In the genomic region with DNA sequence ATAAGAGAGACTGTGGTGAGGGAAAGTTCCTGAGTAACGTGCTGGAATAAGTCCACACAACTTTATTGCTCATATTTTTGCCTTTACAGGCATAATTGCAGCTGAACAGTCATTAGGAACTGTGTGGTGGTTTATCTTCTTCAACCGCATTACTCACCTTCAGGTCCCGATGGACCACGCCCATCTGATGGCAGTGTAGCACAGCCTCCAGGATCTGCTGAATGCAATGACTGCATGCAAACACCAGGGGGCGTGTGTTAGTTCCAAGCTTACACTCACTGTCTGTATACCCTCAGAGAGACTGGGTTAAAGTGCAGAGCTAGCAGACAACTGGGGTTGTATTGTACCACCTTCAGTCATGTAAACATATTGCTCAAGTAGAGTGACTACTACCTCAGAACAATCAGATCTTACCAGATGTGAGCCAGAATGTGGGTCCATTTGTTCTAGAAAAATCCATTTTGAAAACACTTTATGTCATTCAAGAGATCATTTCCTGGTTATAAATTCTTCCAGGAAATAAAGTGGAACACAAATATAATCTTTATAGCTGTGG, we compare ENCODE assay signal across 1 cellular context.
TF ChIP-seq lines count a peak whose summit lies in the region.

No MANE protein-coding gene starts in this region.

TF ChIP-seq in HepG2, 621 proteins besides CTCF, POLR2A, EP300 and RAD21 (continued from another document and continues in another):
- TF ChIP-seq ZNF782 (CRISPR knock-in tag; IDR thresholded peaks at IDR 0.05; ENCODE audit: borderline replicate concordance) (no peak), ZNF644 (CRISPR knock-in tag; IDR thresholded peaks at IDR 0.05; ENCODE audit: low read depth) (peak; percentile 76; the same call in 1 of the 2 replicates), RARG (CRISPR knock-in tag; IDR thresholded peaks at IDR 0.05; ENCODE audit: low read depth) (no peak), REPIN1 (CRISPR knock-in tag; IDR thresholded peaks at IDR 0.05; ENCODE audit: borderline replicate concordance, low read depth) (peak; percentile 96), FOSL1 (CRISPR knock-in tag; IDR thresholded peaks at IDR 0.05; ENCODE audit: borderline replicate concordance) (no peak), KAT8 (CRISPR knock-in tag; IDR thresholded peaks at IDR 0.05) (peak; percentile 76), ZSCAN22 (CRISPR knock-in tag; IDR thresholded peaks at IDR 0.05) (no peak), NFATC3 (CRISPR knock-in tag; IDR thresholded peaks at IDR 0.05) (0 out of 2 replicates have a peak, but pooled peaks have one; percentile 32), MAFF (IDR thresholded peaks at IDR 0.05; ENCODE audit: low read depth, low read length) (peak; percentile 71), ZNF598 (CRISPR knock-in tag; IDR thresholded peaks at IDR 0.05; ENCODE audit: borderline replicate concordance) (no peak), U2AF2 (IDR thresholded peaks at IDR 0.05; ENCODE audit: low read depth, low read length) (no peak), KMT2A (CRISPR knock-in tag; IDR thresholded peaks at IDR 0.05) (peak; percentile 66; the same call in 1 of the 2 replicates), TEAD3 (CRISPR knock-in tag; optimal IDR thresholded peaks at IDR 0.05; ENCODE audit: borderline replicate concordance) (peak; percentile 69), NCOR1 (IDR thresholded peaks at IDR 0.05; ENCODE audit: borderline replicate concordance, low read length) (peak; percentile 65; the same call in 1 of the 2 replicates), CBFB (CRISPR knock-in tag; IDR thresholded peaks at IDR 0.05) (peak; percentile 47; the same call in 1 of the 2 replicates), ZBTB7A (CRISPR knock-in tag; IDR thresholded peaks at IDR 0.05) (no peak), STAT5B (CRISPR knock-in tag; IDR thresholded peaks at IDR 0.05) (no peak), TBX3 (IDR thresholded peaks at IDR 0.05; ENCODE audit: borderline replicate concordance) (peak; percentile 53; the same call in 1 of the 2 replicates), NKX3-1 (CRISPR knock-in tag; IDR thresholded peaks at IDR 0.05) (no peak), BORCS8-MEF2B (CRISPR knock-in tag; IDR thresholded peaks at IDR 0.05) (no peak), SP2 (CRISPR knock-in tag; IDR thresholded peaks at IDR 0.05) (no peak), ZNF772 (CRISPR knock-in tag; IDR thresholded peaks at IDR 0.05) (no peak), KAT2B (IDR thresholded peaks at IDR 0.05; ENCODE audit: borderline replicate concordance, low read depth, low read length) (no peak), HNRNPH1 (optimal IDR thresholded peaks at IDR 0.05; ENCODE audit: low read depth, low read length) (no peak), NR2C2 (CRISPR knock-in tag; IDR thresholded peaks at IDR 0.05; ENCODE audit: borderline replicate concordance) (peak; percentile 36; the same call in 1 of the 2 replicates), FOXJ3 (CRISPR knock-in tag; IDR thresholded peaks at IDR 0.05; ENCODE audit: borderline replicate concordance) (peak; percentile 91), HMG20A (CRISPR knock-in tag; IDR thresholded peaks at IDR 0.05; ENCODE audit: borderline replicate concordance) (peak; percentile 70; the same call in 1 of the 2 replicates), POGZ (CRISPR knock-in tag; IDR thresholded peaks at IDR 0.05) (peak; percentile 95), ZNF350 (CRISPR knock-in tag; IDR thresholded peaks at IDR 0.05; ENCODE audit: borderline replicate concordance, low read depth) (peak; percentile 57; the same call in 1 of the 2 replicates), AKAP8 (CRISPR knock-in tag; IDR thresholded peaks at IDR 0.05) (no peak), ZNF629 (CRISPR knock-in tag; conservative IDR thresholded peaks at IDR 0.05) (no peak), ZFP1 (CRISPR knock-in tag; IDR thresholded peaks at IDR 0.05) (peak; percentile 67; the same call in 1 of the 2 replicates), ZNF234 (CRISPR knock-in tag; conservative IDR thresholded peaks at IDR 0.05) (no peak), ZBED4 (CRISPR knock-in tag; IDR thresholded peaks at IDR 0.05; ENCODE audit: borderline replicate concordance) (peak; percentile 32; the same call in 1 of the 2 replicates), SNAPC2 (CRISPR knock-in tag; IDR thresholded peaks at IDR 0.05) (peak; percentile 28; the same call in 1 of the 2 replicates), TOPORS (CRISPR knock-in tag; IDR thresholded peaks at IDR 0.05) (no peak; the same call in 1 of the 2 replicates), ZNF296 (CRISPR knock-in tag; conservative IDR thresholded peaks at IDR 0.05) (no peak), HNRNPLL (IDR thresholded peaks at IDR 0.05; ENCODE audit: low read depth, low read length, poor library complexity, severe bottlenecking) (no peak), SNAPC4 (CRISPR knock-in tag; IDR thresholded peaks at IDR 0.05) (no peak)
- TF ChIP-seq, protein P1, sequence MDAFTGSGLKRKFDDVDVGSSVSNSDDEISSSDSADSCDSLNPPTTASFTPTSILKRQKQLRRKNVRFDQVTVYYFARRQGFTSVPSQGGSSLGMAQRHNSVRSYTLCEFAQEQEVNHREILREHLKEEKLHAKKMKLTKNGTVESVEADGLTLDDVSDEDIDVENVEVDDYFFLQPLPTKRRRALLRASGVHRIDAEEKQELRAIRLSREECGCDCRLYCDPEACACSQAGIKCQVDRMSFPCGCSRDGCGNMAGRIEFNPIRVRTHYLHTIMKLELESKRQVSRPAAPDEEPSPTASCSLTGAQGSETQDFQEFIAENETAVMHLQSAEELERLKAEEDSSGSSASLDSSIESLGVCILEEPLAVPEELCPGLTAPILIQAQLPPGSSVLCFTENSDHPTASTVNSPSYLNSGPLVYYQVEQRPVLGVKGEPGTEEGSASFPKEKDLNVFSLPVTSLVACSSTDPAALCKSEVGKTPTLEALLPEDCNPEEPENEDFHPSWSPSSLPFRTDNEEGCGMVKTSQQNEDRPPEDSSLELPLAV (CRISPR knock-in tag; conservative IDR thresholded peaks at IDR 0.05; ENCODE audit: low read depth), result no peak
- TF ChIP-seq, protein P2, sequence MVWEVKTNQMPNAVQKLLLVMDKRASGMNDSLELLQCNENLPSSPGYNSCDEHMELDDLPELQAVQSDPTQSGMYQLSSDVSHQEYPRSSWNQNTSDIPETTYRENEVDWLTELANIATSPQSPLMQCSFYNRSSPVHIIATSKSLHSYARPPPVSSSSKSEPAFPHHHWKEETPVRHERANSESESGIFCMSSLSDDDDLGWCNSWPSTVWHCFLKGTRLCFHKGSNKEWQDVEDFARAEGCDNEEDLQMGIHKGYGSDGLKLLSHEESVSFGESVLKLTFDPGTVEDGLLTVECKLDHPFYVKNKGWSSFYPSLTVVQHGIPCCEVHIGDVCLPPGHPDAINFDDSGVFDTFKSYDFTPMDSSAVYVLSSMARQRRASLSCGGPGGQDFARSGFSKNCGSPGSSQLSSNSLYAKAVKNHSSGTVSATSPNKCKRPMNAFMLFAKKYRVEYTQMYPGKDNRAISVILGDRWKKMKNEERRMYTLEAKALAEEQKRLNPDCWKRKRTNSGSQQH (CRISPR knock-in tag; IDR thresholded peaks at IDR 0.05; ENCODE audit: low read depth), result peak; percentile 75; the same call in 1 of the 2 replicates
- TF ChIP-seq, protein P3, sequence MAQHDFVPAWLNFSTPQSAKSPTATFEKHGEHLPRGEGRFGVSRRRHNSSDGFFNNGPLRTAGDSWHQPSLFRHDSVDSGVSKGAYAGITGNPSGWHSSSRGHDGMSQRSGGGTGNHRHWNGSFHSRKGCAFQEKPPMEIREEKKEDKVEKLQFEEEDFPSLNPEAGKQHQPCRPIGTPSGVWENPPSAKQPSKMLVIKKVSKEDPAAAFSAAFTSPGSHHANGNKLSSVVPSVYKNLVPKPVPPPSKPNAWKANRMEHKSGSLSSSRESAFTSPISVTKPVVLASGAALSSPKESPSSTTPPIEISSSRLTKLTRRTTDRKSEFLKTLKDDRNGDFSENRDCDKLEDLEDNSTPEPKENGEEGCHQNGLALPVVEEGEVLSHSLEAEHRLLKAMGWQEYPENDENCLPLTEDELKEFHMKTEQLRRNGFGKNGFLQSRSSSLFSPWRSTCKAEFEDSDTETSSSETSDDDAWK (CRISPR knock-in tag; IDR thresholded peaks at IDR 0.05), result no peak
- TF ChIP-seq, protein P4, sequence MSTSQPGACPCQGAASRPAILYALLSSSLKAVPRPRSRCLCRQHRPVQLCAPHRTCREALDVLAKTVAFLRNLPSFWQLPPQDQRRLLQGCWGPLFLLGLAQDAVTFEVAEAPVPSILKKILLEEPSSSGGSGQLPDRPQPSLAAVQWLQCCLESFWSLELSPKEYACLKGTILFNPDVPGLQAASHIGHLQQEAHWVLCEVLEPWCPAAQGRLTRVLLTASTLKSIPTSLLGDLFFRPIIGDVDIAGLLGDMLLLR (CRISPR knock-in tag; IDR thresholded peaks at IDR 0.05), result no peak
- TF ChIP-seq, protein P5, sequence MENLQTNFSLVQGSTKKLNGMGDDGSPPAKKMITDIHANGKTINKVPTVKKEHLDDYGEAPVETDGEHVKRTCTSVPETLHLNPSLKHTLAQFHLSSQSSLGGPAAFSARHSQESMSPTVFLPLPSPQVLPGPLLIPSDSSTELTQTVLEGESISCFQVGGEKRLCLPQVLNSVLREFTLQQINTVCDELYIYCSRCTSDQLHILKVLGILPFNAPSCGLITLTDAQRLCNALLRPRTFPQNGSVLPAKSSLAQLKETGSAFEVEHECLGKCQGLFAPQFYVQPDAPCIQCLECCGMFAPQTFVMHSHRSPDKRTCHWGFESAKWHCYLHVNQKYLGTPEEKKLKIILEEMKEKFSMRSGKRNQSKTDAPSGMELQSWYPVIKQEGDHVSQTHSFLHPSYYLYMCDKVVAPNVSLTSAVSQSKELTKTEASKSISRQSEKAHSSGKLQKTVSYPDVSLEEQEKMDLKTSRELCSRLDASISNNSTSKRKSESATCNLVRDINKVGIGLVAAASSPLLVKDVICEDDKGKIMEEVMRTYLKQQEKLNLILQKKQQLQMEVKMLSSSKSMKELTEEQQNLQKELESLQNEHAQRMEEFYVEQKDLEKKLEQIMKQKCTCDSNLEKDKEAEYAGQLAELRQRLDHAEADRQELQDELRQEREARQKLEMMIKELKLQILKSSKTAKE (CRISPR knock-in tag; IDR thresholded peaks at IDR 0.05; ENCODE audit: borderline replicate concordance), result peak; percentile 63; the same call in 1 of the 2 replicates
- TF ChIP-seq, protein P6, sequence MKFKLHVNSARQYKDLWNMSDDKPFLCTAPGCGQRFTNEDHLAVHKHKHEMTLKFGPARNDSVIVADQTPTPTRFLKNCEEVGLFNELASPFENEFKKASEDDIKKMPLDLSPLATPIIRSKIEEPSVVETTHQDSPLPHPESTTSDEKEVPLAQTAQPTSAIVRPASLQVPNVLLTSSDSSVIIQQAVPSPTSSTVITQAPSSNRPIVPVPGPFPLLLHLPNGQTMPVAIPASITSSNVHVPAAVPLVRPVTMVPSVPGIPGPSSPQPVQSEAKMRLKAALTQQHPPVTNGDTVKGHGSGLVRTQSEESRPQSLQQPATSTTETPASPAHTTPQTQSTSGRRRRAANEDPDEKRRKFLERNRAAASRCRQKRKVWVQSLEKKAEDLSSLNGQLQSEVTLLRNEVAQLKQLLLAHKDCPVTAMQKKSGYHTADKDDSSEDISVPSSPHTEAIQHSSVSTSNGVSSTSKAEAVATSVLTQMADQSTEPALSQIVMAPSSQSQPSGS (CRISPR knock-in tag; IDR thresholded peaks at IDR 0.05), result peak; percentile 67
